ENCODE assay signal across 28 cellular contexts in genomic region chr12:15038137-15038536, GRCh38.
"Had no signal": no experiment of that assay in that cellular context is flagged by ENCODE, and none has a peak within 500 bp of the region (broad histone marks: within the 10 kb centered on the region; RNA-seq: fewer than 3 reads in every experiment).

No MANE protein-coding gene starts in this region.

- H3K4me1 ChIP-seq: colonic mucosa, esophagus squamous epithelium, left lung, testis, transverse colon had no signal

- H3K4me3 ChIP-seq: colonic mucosa, esophagus squamous epithelium, heart right ventricle, left lung, testis, transverse colon, vagina had no signal

- H3K9me3 ChIP-seq: colonic mucosa, esophagus squamous epithelium, heart right ventricle, left lung, neutrophil, testis, transverse colon, vagina had no signal

- H3K36me3 ChIP-seq: colonic mucosa, esophagus squamous epithelium, heart right ventricle, left lung, neutrophil, transverse colon, vagina, WERI-Rb-1 had no signal

- H3K27me3 ChIP-seq: colonic mucosa, esophagus squamous epithelium, heart right ventricle, left lung, neutrophil, testis, transverse colon, vagina had no signal

- ATAC-seq: activated CD4-positive, CD25-positive, alpha-beta regulatory T cell treated with anti-CD3 and anti-CD28 coated beads, Interleukin-2, amount 50 U/mL, for 24 hours; left lung; sciatic nerve had no signal

- FAIRE-seq: bronchial epithelial cell, endometrium, small intestine had no signal

- DNase-seq: activated CD4-positive, alpha-beta T cell treated with anti-CD3 and anti-CD28 coated beads for 48 hours; activated CD4-positive, alpha-beta T cell treated with anti-CD3 and anti-CD28 coated beads, Interleukin-2, amount 50 U/mL, for 48 hours; activated CD8-positive, alpha-beta memory T cell treated with anti-CD3 and anti-CD28 coated beads, Interleukin-2, amount 50 U/mL, for 48 hours; activated gamma-delta T cell; activated naive CD4-positive, alpha-beta T cell treated with anti-CD3 and anti-CD28 coated beads, Interleukin-2, amount 50 U/mL, for 16 hours; activated T-cell treated with anti-CD3 and anti-CD28 coated beads, Interleukin-2, amount 50 U/mL, for 24 hours; colonic mucosa; effector CD8-positive, alpha-beta T cell; esophagus squamous epithelium; foreskin melanocyte; heart right ventricle; left lung; small intestine; stimulated activated CD4-positive, alpha-beta T cell treated with anti-CD3 and anti-CD28 coated beads, Interleukin-4, amount 100 ng/mL, for 4 hours; stimulated activated CD8-positive, alpha-beta memory T cell treated with anti-CD3 and anti-CD28 coated beads, Interleukin-4, amount 100 ng/mL, for 48 hours; stimulated activated naive CD4-positive, alpha-beta T cell; SW 1271; T1000; testis; transverse colon; WERI-Rb-1 had no signal

- H3K27ac ChIP-seq: colonic mucosa, epithelial cell of prostate, esophagus squamous epithelium, heart right ventricle, left lung, neutrophil, testis, transverse colon, vagina, WERI-Rb-1 had no signal
